In the genomic region with DNA sequence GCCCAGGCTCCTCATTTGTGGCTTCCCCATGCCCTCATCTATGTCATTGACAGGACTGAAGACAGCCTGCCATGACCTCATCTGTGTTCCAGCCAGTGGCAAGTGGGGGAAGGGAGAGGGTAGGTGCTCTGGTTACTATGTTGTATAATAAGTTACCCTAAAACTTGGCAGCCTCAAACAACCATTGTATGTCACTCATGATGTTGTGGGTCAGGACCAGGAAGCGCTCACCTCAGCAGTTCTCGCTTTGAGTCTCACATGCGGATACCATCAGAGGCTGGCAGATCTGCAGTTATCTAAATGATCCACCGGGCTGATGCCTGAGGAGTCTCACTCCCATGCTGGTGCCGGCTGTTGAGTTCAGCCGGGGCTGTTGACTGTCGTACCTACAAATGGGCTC, we compare ENCODE assay signal across 1 cellular context.
TF ChIP-seq lines count a peak whose summit lies in the region.

No MANE protein-coding gene starts in this region.

TF ChIP-seq in GM12878, 131 proteins besides CTCF, POLR2A, EP300 and RAD21:
- TF ChIP-seq, protein P1, sequence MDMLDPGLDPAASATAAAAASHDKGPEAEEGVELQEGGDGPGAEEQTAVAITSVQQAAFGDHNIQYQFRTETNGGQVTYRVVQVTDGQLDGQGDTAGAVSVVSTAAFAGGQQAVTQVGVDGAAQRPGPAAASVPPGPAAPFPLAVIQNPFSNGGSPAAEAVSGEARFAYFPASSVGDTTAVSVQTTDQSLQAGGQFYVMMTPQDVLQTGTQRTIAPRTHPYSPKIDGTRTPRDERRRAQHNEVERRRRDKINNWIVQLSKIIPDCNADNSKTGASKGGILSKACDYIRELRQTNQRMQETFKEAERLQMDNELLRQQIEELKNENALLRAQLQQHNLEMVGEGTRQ (IDR thresholded peaks at IDR 0.05; ENCODE audit: borderline replicate concordance, low read depth, low read length) = no peak
- no peak for TF ChIP-seq WRNIP1 (IDR thresholded peaks at IDR 0.05; ENCODE audit: borderline replicate concordance, low read depth, low read length)
- no peak for TF ChIP-seq POLR2AphosphoS5 (IDR thresholded peaks at IDR 0.05; ENCODE audit: low read length)
- TF ChIP-seq, protein P2, sequence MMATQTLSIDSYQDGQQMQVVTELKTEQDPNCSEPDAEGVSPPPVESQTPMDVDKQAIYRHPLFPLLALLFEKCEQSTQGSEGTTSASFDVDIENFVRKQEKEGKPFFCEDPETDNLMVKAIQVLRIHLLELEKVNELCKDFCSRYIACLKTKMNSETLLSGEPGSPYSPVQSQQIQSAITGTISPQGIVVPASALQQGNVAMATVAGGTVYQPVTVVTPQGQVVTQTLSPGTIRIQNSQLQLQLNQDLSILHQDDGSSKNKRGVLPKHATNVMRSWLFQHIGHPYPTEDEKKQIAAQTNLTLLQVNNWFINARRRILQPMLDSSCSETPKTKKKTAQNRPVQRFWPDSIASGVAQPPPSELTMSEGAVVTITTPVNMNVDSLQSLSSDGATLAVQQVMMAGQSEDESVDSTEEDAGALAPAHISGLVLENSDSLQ (IDR thresholded peaks at IDR 0.05) = 0 out of 2 replicates have a peak, but pooled peaks have one; percentile 25
